10 cellular contexts compared by ENCODE assay signal in the genomic region with DNA sequence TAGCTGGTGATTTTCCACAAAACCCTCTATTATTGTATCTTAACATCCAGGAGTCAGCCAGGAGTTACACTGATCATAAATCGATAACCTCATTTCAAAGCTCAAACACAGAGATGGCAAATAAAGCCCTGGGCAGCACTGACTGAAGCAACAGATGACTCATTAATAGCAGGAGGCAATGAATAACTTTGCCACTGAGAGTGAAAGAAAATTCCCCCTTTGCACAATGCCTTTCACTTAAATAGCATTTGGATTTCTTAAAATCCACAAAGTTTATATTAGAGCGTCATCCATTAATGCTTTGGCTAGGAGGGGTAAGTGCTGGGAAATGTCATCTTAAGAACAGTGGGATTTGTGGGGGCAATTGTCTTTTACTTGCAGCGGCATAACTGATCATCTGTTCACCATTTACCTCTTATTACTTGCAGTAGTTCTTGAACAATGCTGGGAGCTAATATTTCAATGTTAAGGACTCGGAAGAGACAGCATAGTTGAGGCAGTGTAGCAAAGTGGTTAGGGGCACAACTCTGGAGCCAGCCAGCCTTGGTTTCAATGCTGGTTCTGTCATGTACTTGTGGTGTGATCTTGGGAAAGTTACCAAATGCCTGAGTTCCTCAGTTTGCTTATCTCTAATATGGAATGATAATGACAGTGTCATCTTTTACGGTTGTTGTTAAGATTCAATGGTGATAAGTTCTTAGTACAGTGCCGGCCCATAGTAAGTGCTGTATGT.
DNase-seq lines count a peak whose midpoint lies in the region; ATAC-seq and TF ChIP-seq lines count a peak whose summit lies in the region.
"Had no signal": no experiment of that assay in that cellular context is flagged by ENCODE, and none has a peak within 500 bp of the region (broad histone marks: within the 10 kb centered on the region; RNA-seq: fewer than 3 reads in every experiment).

No MANE protein-coding gene starts in this region.

- no peak overlapping the region for H3K27ac ChIP-seq in AG04450 (ENCODE audit: low read depth, low read length)
- H3K27ac ChIP-seq: thyroid gland had no signal

- no peaks in the 10 kb centered on the region for H3K27me3 ChIP-seq in AG04450 (ENCODE audit: control insufficient read depth, insufficient read depth, low read length)
- H3K27me3 ChIP-seq: thyroid gland had no signal

- no peak overlapping the region for H3K4me3 ChIP-seq in AG04450 (ENCODE audit: low read depth, low read length)
- H3K4me3 ChIP-seq: thyroid gland had no signal

- TF ChIP-seq CTCF in AG04450 (IDR thresholded peaks at IDR 0.05; ENCODE audit: low read depth, low read length) = no peak

- H3K9me3 ChIP-seq in AG04450 (ENCODE audit: control insufficient read depth, insufficient read depth, low read length) = no peaks in the 10 kb centered on the region
- H3K9me3 ChIP-seq: thyroid gland had no signal

- POLR2A ChIA-PET in AG04450 (lab: Yijun Ruan, JAX) = no interaction called here

- ATAC-seq in SK-N-SH treated with all-trans-retinoic acid at 6 μM for 48 hours (peak; percentile 49; the same call in 2 of the 3 replicates), GM19455 (IDR thresholded peaks at IDR 0.05; ENCODE audit: unreplicated experiment) (no peak), HG03039 (IDR thresholded peaks at IDR 0.05; ENCODE audit: unreplicated experiment) (no peak)
- ATAC-seq: Right ventricle myocardium inferior had no signal

- CTCF ChIA-PET in AG04450 (lab: Charles Lee) = no interaction called here

- DNase-seq in AG04450 (ENCODE audit: low read depth, low spot score) (peak; percentile 57), H4 (ENCODE audit: low spot score) (peak; percentile 61), kidney tubule cell (ENCODE audit: low spot score) (peak; percentile 79), occipital lobe (lab: John Stamatoyannopoulos, UW) (no peak)
- DNase-seq in effector CD4-positive, alpha-beta T cell = no peak
- DNase-seq: thyroid gland had no signal

TF ChIP-seq in SK-N-SH treated with all-trans-retinoic acid at 6 μM for 48 hours, 23 proteins besides CTCF, POLR2A, EP300 and RAD21:
- TF ChIP-seq ISL1 (CRISPR knock-in tag; IDR thresholded peaks at IDR 0.05) = peak; percentile 80
- no peak for TF ChIP-seq SNAI2 (CRISPR knock-in tag; IDR thresholded peaks at IDR 0.05)
TF ChIP-seq in SK-N-SH treated with all-trans-retinoic acid at 6 μM for 48 hours: peak in this region for 1.

Comparison
In these comparisons a context has a peak if more than half of its experiments do, and no peak if none do; other contexts are left out.
1. DNase-seq: peak in AG04450 (single experiment), H4 (single experiment) and kidney tubule cell (single experiment); none in effector CD4-positive, alpha-beta T cell (single experiment) and occipital lobe (single experiment).